ENCODE assay signal across 28 cellular contexts in genomic region chr1:55717111-55717510, GRCh38.
A peak's percentile ranks its signal among the peaks of the same experiment; 100 is the strongest.
DNase-seq lines count a peak whose midpoint lies in the region; ATAC-seq and TF ChIP-seq lines count a peak whose summit lies in the region.
"Had no signal": no experiment of that assay in that cellular context is flagged by ENCODE, and none has a peak within 500 bp of the region (broad histone marks: within the 10 kb centered on the region; RNA-seq: fewer than 3 reads in every experiment).

No MANE protein-coding gene starts in this region.

- DNase-seq in HCEC 1CT (peak; percentile 61), astrocyte of the spinal cord (ENCODE audit: low read depth, low spot score) (peak; percentile 55), hepatocyte (ENCODE audit: low spot score) (no peak), testis (no peak), NCI-H524 treated with DMSO at 0.1 percent for 48 hours (lab: John Stamatoyannopoulos, UW) (no peak)
- DNase-seq: activated CD4-positive, alpha-beta T cell treated with anti-CD3 and anti-CD28 coated beads, Interleukin-2, amount 10 ng/mL, durations not matched to agents 24 days and 14 days; activated naive CD4-positive, alpha-beta T cell; activated T-cell treated with anti-CD3 and anti-CD28 coated beads, Interleukin-2, amount 50 U/mL, for 4 hours; adrenal gland; Caco-2; colonic mucosa; effector CD8-positive, alpha-beta T cell; hypothalamus; Karpas-422; left ventricle myocardium inferior; NCI-H1436; NK-92 treated with Interleukin-12 subunit alpha and Interleukin-12 subunit beta, amount 100 ng/mL, for 24 hours; Right ventricle myocardium superior; sigmoid colon; stimulated activated naive CD4-positive, alpha-beta T cell treated with Interleukin-2 at 50 U/mL for 16 hours; T-helper 9 cell had no signal

- TF ChIP-seq CTCF in astrocyte of the spinal cord (IDR thresholded peaks at IDR 0.05; ENCODE audit: low read depth, low read length), result no peak
- no peak for TF ChIP-seq CTCF in hepatocyte (IDR thresholded peaks at IDR 0.05; ENCODE audit: poor library complexity)
- TF ChIP-seq CTCF in testis (IDR thresholded peaks at IDR 0.05), result no peak

- whole genome bisulfite sequencing in hepatocyte (ENCODE audit: low lambda C conversion rate, missing lambda C conversion rate), result 66% methylated on average over 3 of the region's 3 CpGs
- WGBS in testis, 2 donors, result 74% methylated on average over 3 of the region's 3 CpGs

- no peaks in the 10 kb centered on the region for H3K79me2 ChIP-seq in hepatocyte

- no peaks in the 10 kb centered on the region for H3K9me3 ChIP-seq in hepatocyte (ENCODE audit: low read depth)
- H3K9me3 ChIP-seq in testis, result no peaks in the 10 kb centered on the region
- H3K9me3 ChIP-seq: adrenal gland, BLaER1, Caco-2, colonic mucosa, gastroesophageal sphincter, HAP-1, left ventricle myocardium inferior, neutrophil, prostate gland, sigmoid colon had no signal

- no peaks in the 10 kb centered on the region for H3K9me2 ChIP-seq in hepatocyte (replicated peaks; ENCODE audit: insufficient read depth)

- in situ Hi-C loops in astrocyte of the spinal cord (cut with HindIII; ENCODE audit: low sequenced_read_pairs), result no loop called here

- no peak for TF ChIP-seq POLR2A in testis (IDR thresholded peaks at IDR 0.05)

- no peaks in the 10 kb centered on the region for H4K20me1 ChIP-seq in hepatocyte (ENCODE audit: insufficient read depth, poor library complexity, severe bottlenecking)
- H4K20me1 ChIP-seq: BLaER1 had no signal

- peak overlapping the region; percentile 82 for H3K27ac ChIP-seq in hepatocyte
- H3K27ac ChIP-seq in testis, result peak overlapping the region; percentile 53 to 84
- H3K27ac ChIP-seq: BLaER1, colonic mucosa, left ventricle myocardium inferior, neutrophil had no signal

- H3K4me3 ChIP-seq in astrocyte of the spinal cord (ENCODE audit: low read depth, low read length) (no peak overlapping the region), hepatocyte (no peak overlapping the region), testis (no peak overlapping the region)
- H3K4me3 ChIP-seq: adrenal gland, BLaER1, colonic mucosa, gastroesophageal sphincter, HAP-1, left ventricle myocardium inferior, prostate gland, sigmoid colon had no signal

- H3K36me3 ChIP-seq in hepatocyte (replicated peaks; ENCODE audit: insufficient read depth, low read depth) (no peaks in the 10 kb centered on the region), testis (ENCODE audit: low read depth, missing control alignments) (no peaks in the 10 kb centered on the region)
- H3K36me3 ChIP-seq: adrenal gland, BLaER1, colonic mucosa, gastroesophageal sphincter, HAP-1, left ventricle myocardium inferior, neutrophil, prostate gland, sigmoid colon had no signal

- no peak for ATAC-seq in HG03095 (IDR thresholded peaks at IDR 0.05; ENCODE audit: unreplicated experiment)
- no peak for ATAC-seq in GM19023 (IDR thresholded peaks at IDR 0.05; ENCODE audit: unreplicated experiment)
- ATAC-seq: activated T-cell treated with anti-CD3 and anti-CD28 coated beads, Interleukin-2, amount 50 U/mL, for 4 hours; gastroesophageal sphincter had no signal

- H3K4me1 ChIP-seq in hepatocyte (ENCODE audit: insufficient read depth) (peaks cover 31% of the 10 kb centered on the region), testis (peaks cover 75% of the 10 kb centered on the region)
- H3K4me1 ChIP-seq: colonic mucosa, HAP-1, prostate gland had no signal

- no peak overlapping the region for H3K4me2 ChIP-seq in hepatocyte
- H3K4me2 ChIP-seq: BLaER1 had no signal

- no peaks in the 10 kb centered on the region for H3K27me3 ChIP-seq in hepatocyte
- no peaks in the 10 kb centered on the region for H3K27me3 ChIP-seq in testis
- H3K27me3 ChIP-seq: adrenal gland, BLaER1, colonic mucosa, gastroesophageal sphincter, neutrophil, sigmoid colon had no signal

- intact Hi-C loops in testis (cut with DNase I; ENCODE audit: low total_unique reads), result no loop called here

- H2AFZ ChIP-seq in hepatocyte, result no peak overlapping the region

Comparison
In these comparisons a context has a peak if more than half of its experiments do, and no peak if none do; other contexts are left out.
1. DNase-seq: peak in HCEC 1CT (single experiment) and astrocyte of the spinal cord (single experiment); none in hepatocyte (single experiment), testis (single experiment) and NCI-H524 treated with DMSO at 0.1 percent for 48 hours (single experiment).